In genomic region chr12:32024884-32025599, GRCh38 we compare ENCODE assay signal across 13 cellular contexts.
A peak's percentile ranks its signal among the peaks of the same experiment; 100 is the strongest.
DNase-seq lines count a peak whose midpoint lies in the region; ATAC-seq and TF ChIP-seq lines count a peak whose summit lies in the region.
"Had no signal": no experiment of that assay in that cellular context is flagged by ENCODE, and none has a peak within 500 bp of the region (broad histone marks: within the 10 kb centered on the region; RNA-seq: fewer than 3 reads in every experiment).

No MANE protein-coding gene starts in this region.

- no peak for TF ChIP-seq POLR2A in adrenal gland (IDR thresholded peaks at IDR 0.05)

- no peak overlapping the region for H3K4me3 Mint-ChIP-seq in activated naive CD4-positive, alpha-beta T cell treated with anti-CD3 and anti-CD28 coated beads, Interleukin-2, amount 50 U/mL, for 24 hours
- H3K4me3 Mint-ChIP-seq in stimulated activated memory B cell treated with anti-CD40 and anti-IgM and Interleukin-4, amounts not matched to agents 10 μg/mL and 1 μg/mL and 100 μg/mL, for 72 hours: no peak overlapping the region

- H3K27ac Mint-ChIP-seq in activated naive CD4-positive, alpha-beta T cell treated with anti-CD3 and anti-CD28 coated beads, Interleukin-2, amount 50 U/mL, for 24 hours: peak overlapping the region; percentile 35
- H3K27ac Mint-ChIP-seq in activated naive CD4-positive, alpha-beta T cell treated with anti-CD3 and anti-CD28 coated beads, Interleukin-2, amount 50 U/mL, for 72 hours: peak overlapping the region in 1 of 2 donors; percentile 72
- peak overlapping the region; percentile 73 for H3K27ac Mint-ChIP-seq in stimulated activated memory B cell treated with anti-CD40 and anti-IgM and Interleukin-4, amounts not matched to agents 10 μg/mL and 1 μg/mL and 100 μg/mL, for 72 hours

- no peaks in the 10 kb centered on the region for H3K79me2 ChIP-seq in PC-9 (ENCODE audit: low read depth)

- peaks cover 6% of the 10 kb centered on the region for H3K9me3 Mint-ChIP-seq in activated naive CD4-positive, alpha-beta T cell treated with anti-CD3 and anti-CD28 coated beads, Interleukin-2, amount 50 U/mL, for 24 hours
- peaks cover 4 to 12% of the 10 kb centered on the region in 2 donors for H3K9me3 Mint-ChIP-seq in activated naive CD4-positive, alpha-beta T cell treated with anti-CD3 and anti-CD28 coated beads, Interleukin-2, amount 50 U/mL, for 72 hours
- H3K9me3 Mint-ChIP-seq in stimulated activated memory B cell treated with anti-CD40 and anti-IgM and Interleukin-4, amounts not matched to agents 10 μg/mL and 1 μg/mL and 100 μg/mL, for 72 hours: peaks cover 3% of the 10 kb centered on the region

- H3K36me3 Mint-ChIP-seq in activated naive CD4-positive, alpha-beta T cell treated with anti-CD3 and anti-CD28 coated beads, Interleukin-2, amount 50 U/mL, for 24 hours: peaks cover 19% of the 10 kb centered on the region
- H3K36me3 Mint-ChIP-seq in activated naive CD4-positive, alpha-beta T cell treated with anti-CD3 and anti-CD28 coated beads, Interleukin-2, amount 50 U/mL, for 72 hours: peaks cover 16 to 20% of the 10 kb centered on the region in 2 donors
- peaks cover 14% of the 10 kb centered on the region for H3K36me3 Mint-ChIP-seq in stimulated activated memory B cell treated with anti-CD40 and anti-IgM and Interleukin-4, amounts not matched to agents 10 μg/mL and 1 μg/mL and 100 μg/mL, for 72 hours

- TF ChIP-seq CTCF in PC-9 (conservative IDR thresholded peaks at IDR 0.05): no peak
- TF ChIP-seq CTCF in adrenal gland (IDR thresholded peaks at IDR 0.05): no peak

- H3K4me2 ChIP-seq in PC-9: no peak overlapping the region

- no peak for DNase-seq in activated naive CD4-positive, alpha-beta T cell treated with anti-CD3 and anti-CD28 coated beads, Interleukin-2, amount 50 U/mL, for 72 hours (ENCODE audit: low spot score in 2 of 2)
- no peak for DNase-seq in PC-9
- peak; percentile 84 for DNase-seq in islet precursor cell
- no peak for DNase-seq in A172 (ENCODE audit: low spot score)
- DNase-seq in adrenal gland: no peak
- DNase-seq in HuH-7 (ENCODE audit: low spot score): no peak
- DNase-seq: activated gamma-delta T cell, COR-L47 had no signal

- H3K4me1 ChIP-seq in PC-9 (replicated peaks; ENCODE audit: insufficient read depth) (no peaks in the 10 kb centered on the region), adrenal gland (replicated peaks in 1 of 2) (no peaks in the 10 kb centered on the region)
- H3K4me1 ChIP-seq: breast epithelium, vagina had no signal

- H3K9me2 ChIP-seq in PC-9 (ENCODE audit: insufficient read depth): no peaks in the 10 kb centered on the region; the same call in 1 of the 2 replicates

- H3K27me3 ChIP-seq in PC-9 (ENCODE audit: insufficient read depth, low read depth) (no peaks in the 10 kb centered on the region), adrenal gland (no peaks in the 10 kb centered on the region)
- H3K27me3 ChIP-seq: breast epithelium, vagina had no signal

- H3K27me3 Mint-ChIP-seq in activated naive CD4-positive, alpha-beta T cell treated with anti-CD3 and anti-CD28 coated beads, Interleukin-2, amount 50 U/mL, for 24 hours: no peaks in the 10 kb centered on the region
- no peaks in the 10 kb centered on the region for H3K27me3 Mint-ChIP-seq in stimulated activated memory B cell treated with anti-CD40 and anti-IgM and Interleukin-4, amounts not matched to agents 10 μg/mL and 1 μg/mL and 100 μg/mL, for 72 hours
- H3K27me3 Mint-ChIP-seq: stimulated activated naive CD8-positive, alpha-beta T cell treated with anti-CD3 and anti-CD28 coated beads, Interleukin-15, amount 100 ng/mL, for 72 hours had no signal

- ATAC-seq in activated naive CD4-positive, alpha-beta T cell treated with anti-CD3 and anti-CD28 coated beads, Interleukin-2, amount 50 U/mL, for 72 hours: no peak
- no peak for ATAC-seq in stimulated activated memory B cell treated with anti-CD40 and anti-IgM and Interleukin-4, amounts not matched to agents 10 μg/mL and 1 μg/mL and 100 μg/mL, for 72 hours

- H3K27ac ChIP-seq in PC-9 (no peak overlapping the region), adrenal gland (no peak overlapping the region)
- H3K27ac ChIP-seq: breast epithelium, vagina had no signal

- WGBS in adrenal gland, 4 donors: 75 to 84% (median 79%) methylated on average over 8 of the region's 8 CpGs

- no peak overlapping the region for H3K4me3 ChIP-seq in PC-9
- H3K4me3 ChIP-seq in adrenal gland: no peak overlapping the region
- H3K4me3 ChIP-seq: breast epithelium, vagina had no signal

- POLR2A ChIA-PET in PC-9 (lab: Charles Lee; ENCODE audit: unreplicated experiment): no interaction called here

- intact Hi-C loops in PC-9 (cut with micrococcal nuclease; ENCODE audit: unreplicated experiment): no loop called here
- intact Hi-C loops in adrenal gland (cut with DNase I): no loop called here

- peak overlapping the region; percentile 47; the same call in 1 of the 2 replicates for H2AFZ ChIP-seq in PC-9

- no TSS peak for BruUV-seq in PC-9 (replicated peaks; lab: Mats Ljungman, UMichigan)

- H3K4me1 Mint-ChIP-seq in activated naive CD4-positive, alpha-beta T cell treated with anti-CD3 and anti-CD28 coated beads, Interleukin-2, amount 50 U/mL, for 24 hours: peaks cover 47% of the 10 kb centered on the region
- H3K4me1 Mint-ChIP-seq in stimulated activated memory B cell treated with anti-CD40 and anti-IgM and Interleukin-4, amounts not matched to agents 10 μg/mL and 1 μg/mL and 100 μg/mL, for 72 hours: peaks cover 25% of the 10 kb centered on the region

- CTCF ChIA-PET in PC-9 (lab: Charles Lee): no interaction called here

- no peaks in the 10 kb centered on the region for H3K36me3 ChIP-seq in PC-9 (ENCODE audit: low read depth)
- no peaks in the 10 kb centered on the region for H3K36me3 ChIP-seq in adrenal gland (replicated peaks in 1 of 2)
- H3K36me3 ChIP-seq: breast epithelium, vagina had no signal

- H3K9me3 ChIP-seq in PC-9 (ENCODE audit: insufficient read depth, low read depth) (no peaks in the 10 kb centered on the region), adrenal gland (replicated peaks in 1 of 3) (no peaks in the 10 kb centered on the region)
- H3K9me3 ChIP-seq: breast epithelium, vagina had no signal

- H4K20me1 ChIP-seq in PC-9 (ENCODE audit: insufficient read depth): no peaks in the 10 kb centered on the region; the same call in 1 of the 2 replicates

- no peaks in the 10 kb centered on the region for H3F3A ChIP-seq in PC-9 (ENCODE audit: insufficient read depth, low read depth)
